Comparison of ENCODE assay signal across 18 cellular contexts in genomic region chr2:96917008-96917575, GRCh38. TPM values are rescaled to one million over a fixed set of nuclear protein-coding genes. Genes with fewer than 3 reads are reported as not detected.
DNase-seq lines count a peak whose midpoint lies in the region; ATAC-seq, FAIRE-seq and TF ChIP-seq lines count a peak whose summit lies in the region.
"Had no signal": no experiment of that assay in that cellular context is flagged by ENCODE, and none has a peak within 500 bp of the region (broad histone marks: within the 10 kb centered on the region; RNA-seq: fewer than 3 reads in every experiment).

No MANE protein-coding gene starts in this region.

- peak overlapping the region; percentile 83 for H3K27ac ChIP-seq in smooth muscle cell (ENCODE audit: low read depth)
- H3K27ac ChIP-seq: BLaER1, pancreas, SJCRH30, tibial artery had no signal

- no peak overlapping the region for H2AFZ ChIP-seq in smooth muscle cell (ENCODE audit: low read depth)

- no peaks in the 10 kb centered on the region for H4K20me1 ChIP-seq in smooth muscle cell (ENCODE audit: low read depth)
- H4K20me1 ChIP-seq: BLaER1 had no signal

- TF ChIP-seq POLR2A in H54 (IDR thresholded peaks at IDR 0.05; ENCODE audit: low read depth, low read length), result no peak

- FAIRE-seq in H54 (lab: Jason Lieb, UNC), result no peak
- FAIRE-seq: pancreas had no signal

- ATAC-seq in HG03159 (IDR thresholded peaks at IDR 0.05; ENCODE audit: unreplicated experiment), result no peak
- ATAC-seq: pancreas had no signal

- H3K9ac ChIP-seq in smooth muscle cell (ENCODE audit: low read depth), result no peak overlapping the region
- H3K9ac ChIP-seq: BLaER1 had no signal

- no peak overlapping the region for H3K4me2 ChIP-seq in smooth muscle cell
- H3K4me2 ChIP-seq: BLaER1 had no signal

- no peaks in the 10 kb centered on the region for H3K36me3 ChIP-seq in smooth muscle cell (ENCODE audit: low read depth)
- H3K36me3 ChIP-seq: pancreas, SJCRH30, tibial artery had no signal

- peaks cover 21% of the 10 kb centered on the region for H3F3A ChIP-seq in smooth muscle cell (ENCODE audit: low read depth)

- H3K9me3 ChIP-seq in smooth muscle cell (replicated peaks; ENCODE audit: low read depth), result no peaks in the 10 kb centered on the region
- H3K9me3 ChIP-seq: pancreas, tibial artery had no signal

- H3K4me3 ChIP-seq in smooth muscle cell, result no peak overlapping the region
- H3K4me3 ChIP-seq: BLaER1, pancreas, SJCRH30, tibial artery had no signal

- WGBS in smooth muscle cell (ENCODE audit: low lambda C conversion rate), result 95% methylated on average over 14 of the region's 14 CpGs

- peak; percentile 24 for DNase-seq in NCI-H345 (lab: John Stamatoyannopoulos, UW)
- no peak for DNase-seq in NCI-H345 treated with DMSO at 0.1 percent for 48 hours (lab: John Stamatoyannopoulos, UW; ENCODE audit: unreplicated experiment)
- peak; percentile 86 for DNase-seq in RPMI7951 (ENCODE audit: low read depth)
- DNase-seq in epidermal melanocyte (ENCODE audit: insufficient read length, low spot score), result peak; percentile 59
- no peak for DNase-seq in smooth muscle cell (lab: John Stamatoyannopoulos, UW; ENCODE audit: unreplicated experiment)
- DNase-seq in SKM-1 (lab: John Stamatoyannopoulos, UW; ENCODE audit: unreplicated experiment), result no peak
- DNase-seq in H54 (ENCODE audit: insufficient read length, low spot score), result no peak
- DNase-seq: 8988T; activated CD4-positive, alpha-beta T cell treated with anti-CD3 and anti-CD28 coated beads for 1 hour; activated CD8-positive, alpha-beta memory T cell treated with anti-CD3 and anti-CD28 coated beads, Interleukin-2, amount 50 U/mL, for 4 hours; DND-41; MV-4-11; pancreas; SJCRH30; stimulated activated CD4-positive, alpha-beta T cell treated with anti-CD3 and anti-CD28 coated beads, Interleukin-4, amount 100 ng/mL, for 4 hours; tibial artery had no signal

- H3K4me1 ChIP-seq in smooth muscle cell (ENCODE audit: low read depth), result peaks cover 24% of the 10 kb centered on the region
- H3K4me1 ChIP-seq: pancreas, SJCRH30, tibial artery had no signal

- no peak for TF ChIP-seq CTCF in smooth muscle cell (IDR thresholded peaks at IDR 0.05; ENCODE audit: borderline replicate concordance, insufficient read depth, poor library complexity, severe bottlenecking)

- no peaks in the 10 kb centered on the region for H3K79me2 ChIP-seq in smooth muscle cell (ENCODE audit: low read depth)

- H3K27me3 ChIP-seq in smooth muscle cell (ENCODE audit: low read depth), result no peaks in the 10 kb centered on the region
- H3K27me3 ChIP-seq: BLaER1, pancreas had no signal

RNA-seq across cellular contexts. Expression of gene SEMA4C, which starts 47.2 kb away (rescaled TPM):
- 30.3 and 41.0 TPM in 2 replicates for total RNA-seq in RPMI7951 (2014; rRNA removed; shearing (Covaris generic))
- total RNA-seq in smooth muscle cell, result 41.0 and 42.0 TPM in 2 replicates
- polyA plus RNA-seq in smooth muscle cell, result 39.3 and 40.7 TPM in 2 replicates

RNA-seq across cellular contexts. Expression of gene ANKRD39, which starts 59.3 kb away (rescaled TPM):
- 20.7 and 25.8 TPM in 2 replicates for total RNA-seq in RPMI7951 (2014; rRNA removed; shearing (Covaris generic))
- 7.9 and 9.6 TPM in 2 replicates for total RNA-seq in smooth muscle cell
- 16.5 and 19.1 TPM in 2 replicates for polyA plus RNA-seq in smooth muscle cell

Comparison
In these comparisons a context has a peak if more than half of its experiments do, and no peak if none do; other contexts are left out.
1. DNase-seq: peak in NCI-H345 (single experiment), RPMI7951 (single experiment) and epidermal melanocyte (single experiment); none in NCI-H345 treated with DMSO at 0.1 percent for 48 hours (single experiment), smooth muscle cell (single experiment), SKM-1 (single experiment) and H54 (single experiment).